Comparison of ENCODE assay signal across 8 cellular contexts in the genomic region with DNA sequence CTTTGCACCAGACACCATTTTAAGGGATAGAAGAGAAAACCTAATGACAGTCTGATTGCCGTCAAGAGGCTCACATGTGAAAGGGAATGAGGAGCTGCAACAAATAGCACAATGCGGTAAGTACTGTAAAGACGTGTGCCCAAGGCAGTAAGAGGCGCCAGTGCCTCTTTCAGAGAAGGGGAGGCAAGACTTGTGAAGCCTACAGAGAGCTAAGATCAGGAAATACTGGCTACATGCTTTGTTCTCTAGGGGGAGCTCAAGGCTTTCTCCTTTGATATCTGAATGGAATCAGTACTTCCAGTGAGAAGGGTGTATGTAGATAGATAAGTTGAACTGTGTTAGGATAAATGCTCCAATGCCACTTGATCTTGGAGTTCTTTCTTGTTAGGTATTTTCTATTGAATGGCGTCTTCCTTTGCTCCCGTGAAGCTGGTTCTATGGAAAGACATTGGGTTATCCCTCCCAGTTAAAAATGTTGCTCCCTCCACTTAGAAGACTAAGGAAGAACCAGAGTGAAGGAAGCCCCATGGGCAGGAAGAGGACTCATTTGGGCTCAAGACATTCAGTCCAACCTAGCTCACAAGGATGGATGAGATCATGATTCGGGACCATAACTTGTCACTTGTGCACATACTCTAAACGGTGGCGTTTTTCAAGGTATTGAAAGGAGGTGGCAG. TPM values are rescaled to one million over a fixed set of nuclear protein-coding genes. Genes with fewer than 3 reads are reported as not detected.
A peak's percentile ranks its signal among the peaks of the same experiment; 100 is the strongest.
DNase-seq lines count a peak whose midpoint lies in the region; ATAC-seq and TF ChIP-seq lines count a peak whose summit lies in the region.

No MANE protein-coding gene starts in this region.

- WGBS in sigmoid colon, 2 donors = 36 to 42% methylated on average over 9 of the region's 9 CpGs

- H3K27ac ChIP-seq in right atrium auricular region (no peak overlapping the region), sigmoid colon (no peak overlapping the region)

- intact Hi-C loops in sigmoid colon (cut with DNase I) = loop anchor here (1.0 kb wide), 1 partner anchor 71 kb away; no protein-coding TSS in a partner anchor

- no peaks in the 10 kb centered on the region for H3K4me1 ChIP-seq in right atrium auricular region
- no peaks in the 10 kb centered on the region for H3K4me1 ChIP-seq in sigmoid colon

- H3K4me3 ChIP-seq in right atrium auricular region (no peak overlapping the region), sigmoid colon (no peak overlapping the region)

- TF ChIP-seq POLR2A in sigmoid colon (IDR thresholded peaks at IDR 0.05) = no peak

- ATAC-seq in GM21381 (IDR thresholded peaks at IDR 0.05; ENCODE audit: unreplicated experiment) (peak; percentile 77), HG03565 (IDR thresholded peaks at IDR 0.05; ENCODE audit: unreplicated experiment) (peak; percentile 87), GM19324 (IDR thresholded peaks at IDR 0.05; ENCODE audit: low FRiP score, unreplicated experiment) (no peak)

- no peaks in the 10 kb centered on the region for H3K36me3 ChIP-seq in right atrium auricular region
- H3K36me3 ChIP-seq in sigmoid colon = no peaks in the 10 kb centered on the region

- H3K9me3 ChIP-seq in right atrium auricular region = no peaks in the 10 kb centered on the region
- no peaks in the 10 kb centered on the region for H3K9me3 ChIP-seq in sigmoid colon

- DNase-seq in GDM1 (lab: John Stamatoyannopoulos, UW) = peak; percentile 57
- peak; percentile 88 to 94 for DNase-seq in NCI-H524 (lab: John Stamatoyannopoulos, UW)
- DNase-seq in amniotic stem cell (lab: John Stamatoyannopoulos, UW) = peak; percentile 46
- DNase-seq in right atrium auricular region (ENCODE audit: low spot score) = no peak
- DNase-seq in sigmoid colon = no peak

- no peak for TF ChIP-seq EP300 in sigmoid colon (IDR thresholded peaks at IDR 0.05)

- peak; percentile 23 to 78 for TF ChIP-seq CTCF in right atrium auricular region (IDR thresholded peaks at IDR 0.05)
- peak; percentile 50 to 68 (median 58) for TF ChIP-seq CTCF in sigmoid colon (IDR thresholded peaks at IDR 0.05)

- H3K27me3 ChIP-seq in right atrium auricular region (no peaks in the 10 kb centered on the region), sigmoid colon (no peaks in the 10 kb centered on the region)

RNA-seq across cellular contexts. Expression of a gene that starts 23.5 kb away (rescaled TPM):
- under 1 TPM; 0.24 to 0.85 TPM for total RNA-seq in right atrium auricular region
- under 1 TPM in 2 of 4 donors, not detected in 2; 0.82 to 0.83 TPM for total RNA-seq in sigmoid colon
- 10 to 100 TPM in 1 of 3 donors, 1 to 10 TPM in 2; 1.1 to 40.5 (median 9.6) TPM for polyA plus RNA-seq in sigmoid colon

Comparison
In these comparisons a context has a peak if more than half of its experiments do, and no peak if none do; other contexts are left out.
1. DNase-seq: peak in GDM1 (single experiment), NCI-H524 (2 of 2) and amniotic stem cell (single experiment); none in right atrium auricular region (single experiment) and sigmoid colon (single experiment).